In the genomic region with DNA sequence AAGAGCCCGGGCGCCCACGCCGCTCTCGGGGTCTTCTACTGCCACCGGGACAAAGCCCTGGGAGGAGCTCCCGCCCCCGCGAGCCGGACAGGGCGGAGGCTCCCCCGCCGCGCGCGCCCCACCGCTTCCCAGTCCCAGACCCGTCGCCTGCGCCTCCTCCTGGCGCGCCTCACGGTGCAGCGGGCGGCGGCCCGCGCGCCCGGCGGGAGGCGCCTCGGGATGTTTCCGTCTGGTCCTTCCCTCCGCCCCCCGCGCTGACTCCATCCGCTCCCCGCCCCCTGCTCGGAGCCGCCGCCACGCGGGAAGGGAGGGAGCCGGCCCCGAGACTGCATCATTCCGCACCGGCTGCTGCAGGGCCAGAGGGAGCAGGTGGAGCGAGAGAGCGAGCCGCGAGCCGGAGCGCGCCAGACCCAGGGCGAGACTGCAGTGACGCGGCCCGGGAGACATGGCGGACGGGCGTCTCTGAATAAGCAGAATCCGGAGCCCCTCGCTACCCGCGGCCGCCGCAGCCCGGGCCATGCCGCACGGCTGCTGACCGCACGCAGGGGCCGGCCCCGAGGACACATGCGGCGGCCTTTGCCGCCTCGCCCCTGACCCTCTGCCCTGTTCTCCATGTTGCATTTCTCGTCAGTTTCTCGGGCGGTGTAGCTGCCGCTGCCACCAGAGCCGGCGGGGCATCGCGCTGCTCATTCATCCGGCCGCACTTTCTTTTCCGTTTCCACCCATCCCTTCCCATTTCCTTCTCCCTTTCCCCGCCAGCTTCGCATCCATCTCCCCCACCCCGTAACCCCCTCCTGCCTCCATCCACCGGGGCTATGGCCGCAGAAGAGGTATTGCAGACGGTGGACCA, we compare ENCODE assay signal across 1 cellular context.
A peak's percentile ranks its signal among the peaks of the same experiment; 100 is the strongest.
TF ChIP-seq lines count a peak whose summit lies in the region.

A gene (plus strand): TSS at position 331 of the 850 bp plus-strand sequence. CDS start 485 bp downstream, at position 816.

TF ChIP-seq in K562, 482 proteins besides CTCF, POLR2A, EP300 and RAD21 (continued from another document and continues in another):
- TF ChIP-seq, protein P1, sequence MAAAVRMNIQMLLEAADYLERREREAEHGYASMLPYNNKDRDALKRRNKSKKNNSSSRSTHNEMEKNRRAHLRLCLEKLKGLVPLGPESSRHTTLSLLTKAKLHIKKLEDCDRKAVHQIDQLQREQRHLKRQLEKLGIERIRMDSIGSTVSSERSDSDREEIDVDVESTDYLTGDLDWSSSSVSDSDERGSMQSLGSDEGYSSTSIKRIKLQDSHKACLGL (CRISPR knock-in tag; IDR thresholded peaks at IDR 0.05; ENCODE audit: borderline replicate concordance, poor library complexity, severe bottlenecking) = no peak
- no peak; the same call in 1 of the 2 replicates for TF ChIP-seq ESRRA (IDR thresholded peaks at IDR 0.05; ENCODE audit: borderline replicate concordance, low read depth)
- TF ChIP-seq, protein P2, sequence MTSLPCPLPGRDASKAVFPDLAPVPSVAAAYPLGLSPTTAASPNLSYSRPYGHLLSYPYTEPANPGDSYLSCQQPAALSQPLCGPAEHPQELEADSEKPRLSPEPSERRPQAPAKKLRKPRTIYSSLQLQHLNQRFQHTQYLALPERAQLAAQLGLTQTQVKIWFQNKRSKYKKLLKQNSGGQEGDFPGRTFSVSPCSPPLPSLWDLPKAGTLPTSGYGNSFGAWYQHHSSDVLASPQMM (CRISPR knock-in tag; IDR thresholded peaks at IDR 0.05) = no peak
- no peak for TF ChIP-seq ERF (CRISPR knock-in tag; IDR thresholded peaks at IDR 0.05)
- no peak; a peak in 1 of 4 replicates for TF ChIP-seq TRIM24 (IDR thresholded peaks at IDR 0.05)
- TF ChIP-seq TCF7 (IDR thresholded peaks at IDR 0.05; ENCODE audit: borderline replicate concordance) = no peak
- TF ChIP-seq EWSR1 (IDR thresholded peaks at IDR 0.05; ENCODE audit: borderline replicate concordance, low read depth, partially characterized antibody) = no peak
- TF ChIP-seq ZNF551 (CRISPR knock-in tag; IDR thresholded peaks at IDR 0.05) = no peak
- TF ChIP-seq, protein P3, sequence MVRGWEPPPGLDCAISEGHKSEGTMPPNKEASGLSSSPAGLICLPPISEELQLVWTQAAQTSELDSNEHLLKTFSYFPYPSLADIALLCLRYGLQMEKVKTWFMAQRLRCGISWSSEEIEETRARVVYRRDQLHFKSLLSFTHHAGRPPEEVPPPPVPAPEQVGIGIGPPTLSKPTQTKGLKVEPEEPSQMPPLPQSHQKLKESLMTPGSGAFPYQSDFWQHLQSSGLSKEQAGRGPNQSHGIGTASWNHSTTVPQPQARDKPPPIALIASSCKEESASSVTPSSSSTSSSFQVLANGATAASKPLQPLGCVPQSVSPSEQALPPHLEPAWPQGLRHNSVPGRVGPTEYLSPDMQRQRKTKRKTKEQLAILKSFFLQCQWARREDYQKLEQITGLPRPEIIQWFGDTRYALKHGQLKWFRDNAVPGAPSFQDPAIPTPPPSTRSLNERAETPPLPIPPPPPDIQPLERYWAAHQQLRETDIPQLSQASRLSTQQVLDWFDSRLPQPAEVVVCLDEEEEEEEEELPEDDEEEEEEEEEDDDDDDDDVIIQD (CRISPR knock-in tag; IDR thresholded peaks at IDR 0.05) = no peak
- TF ChIP-seq ZNF316 (IDR thresholded peaks at IDR 0.05) = no peak
- no peak for TF ChIP-seq ZNF75A (CRISPR knock-in tag; IDR thresholded peaks at IDR 0.05)
- TF ChIP-seq, protein P4, sequence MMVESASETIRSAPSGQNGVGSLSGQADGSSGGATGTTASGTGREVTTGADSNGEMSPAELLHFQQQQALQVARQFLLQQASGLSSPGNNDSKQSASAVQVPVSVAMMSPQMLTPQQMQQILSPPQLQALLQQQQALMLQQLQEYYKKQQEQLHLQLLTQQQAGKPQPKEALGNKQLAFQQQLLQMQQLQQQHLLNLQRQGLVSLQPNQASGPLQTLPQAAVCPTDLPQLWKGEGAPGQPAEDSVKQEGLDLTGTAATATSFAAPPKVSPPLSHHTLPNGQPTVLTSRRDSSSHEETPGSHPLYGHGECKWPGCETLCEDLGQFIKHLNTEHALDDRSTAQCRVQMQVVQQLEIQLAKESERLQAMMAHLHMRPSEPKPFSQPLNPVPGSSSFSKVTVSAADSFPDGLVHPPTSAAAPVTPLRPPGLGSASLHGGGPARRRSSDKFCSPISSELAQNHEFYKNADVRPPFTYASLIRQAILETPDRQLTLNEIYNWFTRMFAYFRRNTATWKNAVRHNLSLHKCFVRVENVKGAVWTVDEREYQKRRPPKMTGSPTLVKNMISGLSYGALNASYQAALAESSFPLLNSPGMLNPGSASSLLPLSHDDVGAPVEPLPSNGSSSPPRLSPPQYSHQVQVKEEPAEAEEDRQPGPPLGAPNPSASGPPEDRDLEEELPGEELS (CRISPR knock-in tag; IDR thresholded peaks at IDR 0.05; ENCODE audit: borderline replicate concordance) = no peak; the same call in 1 of the 2 replicates
- TF ChIP-seq ZNF224 (CRISPR knock-in tag; IDR thresholded peaks at IDR 0.05) = no peak
- TF ChIP-seq, protein P5, sequence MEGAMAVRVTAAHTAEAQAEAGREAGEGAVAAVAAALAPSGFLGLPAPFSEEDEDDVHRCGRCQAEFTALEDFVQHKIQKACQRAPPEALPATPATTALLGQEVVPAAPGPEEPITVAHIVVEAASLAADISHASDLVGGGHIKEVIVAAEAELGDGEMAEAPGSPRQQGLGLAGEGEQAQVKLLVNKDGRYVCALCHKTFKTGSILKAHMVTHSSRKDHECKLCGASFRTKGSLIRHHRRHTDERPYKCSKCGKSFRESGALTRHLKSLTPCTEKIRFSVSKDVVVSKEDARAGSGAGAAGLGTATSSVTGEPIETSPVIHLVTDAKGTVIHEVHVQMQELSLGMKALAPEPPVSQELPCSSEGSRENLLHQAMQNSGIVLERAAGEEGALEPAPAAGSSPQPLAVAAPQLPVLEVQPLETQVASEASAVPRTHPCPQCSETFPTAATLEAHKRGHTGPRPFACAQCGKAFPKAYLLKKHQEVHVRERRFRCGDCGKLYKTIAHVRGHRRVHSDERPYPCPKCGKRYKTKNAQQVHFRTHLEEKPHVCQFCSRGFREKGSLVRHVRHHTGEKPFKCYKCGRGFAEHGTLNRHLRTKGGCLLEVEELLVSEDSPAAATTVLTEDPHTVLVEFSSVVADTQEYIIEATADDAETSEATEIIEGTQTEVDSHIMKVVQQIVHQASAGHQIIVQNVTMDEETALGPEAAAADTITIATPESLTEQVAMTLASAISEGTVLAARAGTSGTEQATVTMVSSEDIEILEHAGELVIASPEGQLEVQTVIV (CRISPR knock-in tag; IDR thresholded peaks at IDR 0.05; ENCODE audit: borderline replicate concordance) = no peak
- TF ChIP-seq MTA3 (IDR thresholded peaks at IDR 0.05; ENCODE audit: borderline replicate concordance) = no peak; the same call in 1 of the 2 replicates
- no peak for TF ChIP-seq ADNP (tag; IDR thresholded peaks at IDR 0.05)
- TF ChIP-seq PPARD (CRISPR knock-in tag; IDR thresholded peaks at IDR 0.05) = no peak
- TF ChIP-seq ZNF780A (CRISPR knock-in tag; IDR thresholded peaks at IDR 0.05) = no peak
- TF ChIP-seq KLF1 (tag; IDR thresholded peaks at IDR 0.05) = no peak; the same call in 1 of the 2 replicates
- TF ChIP-seq TARDBP (IDR thresholded peaks at IDR 0.05) = no peak; the same call in 1 of the 2 replicates
- TF ChIP-seq IFI16 (CRISPR knock-in tag; IDR thresholded peaks at IDR 0.05) = no peak
- peak; percentile 17; the same call in 1 of the 2 replicates for TF ChIP-seq LCOR (CRISPR knock-in tag; IDR thresholded peaks at IDR 0.05)
- TF ChIP-seq, protein P6, sequence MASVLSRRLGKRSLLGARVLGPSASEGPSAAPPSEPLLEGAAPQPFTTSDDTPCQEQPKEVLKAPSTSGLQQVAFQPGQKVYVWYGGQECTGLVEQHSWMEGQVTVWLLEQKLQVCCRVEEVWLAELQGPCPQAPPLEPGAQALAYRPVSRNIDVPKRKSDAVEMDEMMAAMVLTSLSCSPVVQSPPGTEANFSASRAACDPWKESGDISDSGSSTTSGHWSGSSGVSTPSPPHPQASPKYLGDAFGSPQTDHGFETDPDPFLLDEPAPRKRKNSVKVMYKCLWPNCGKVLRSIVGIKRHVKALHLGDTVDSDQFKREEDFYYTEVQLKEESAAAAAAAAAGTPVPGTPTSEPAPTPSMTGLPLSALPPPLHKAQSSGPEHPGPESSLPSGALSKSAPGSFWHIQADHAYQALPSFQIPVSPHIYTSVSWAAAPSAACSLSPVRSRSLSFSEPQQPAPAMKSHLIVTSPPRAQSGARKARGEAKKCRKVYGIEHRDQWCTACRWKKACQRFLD (CRISPR knock-in tag; IDR thresholded peaks at IDR 0.05) = no peak
- TF ChIP-seq TEAD2 (tag; IDR thresholded peaks at IDR 0.05) = no peak
- TF ChIP-seq POLR2B (IDR thresholded peaks at IDR 0.05; ENCODE audit: low read depth, partially characterized antibody) = peak; percentile 43
- TF ChIP-seq MXI1 (IDR thresholded peaks at IDR 0.05; ENCODE audit: low read depth, low read length) = no peak
- TF ChIP-seq, protein P7, sequence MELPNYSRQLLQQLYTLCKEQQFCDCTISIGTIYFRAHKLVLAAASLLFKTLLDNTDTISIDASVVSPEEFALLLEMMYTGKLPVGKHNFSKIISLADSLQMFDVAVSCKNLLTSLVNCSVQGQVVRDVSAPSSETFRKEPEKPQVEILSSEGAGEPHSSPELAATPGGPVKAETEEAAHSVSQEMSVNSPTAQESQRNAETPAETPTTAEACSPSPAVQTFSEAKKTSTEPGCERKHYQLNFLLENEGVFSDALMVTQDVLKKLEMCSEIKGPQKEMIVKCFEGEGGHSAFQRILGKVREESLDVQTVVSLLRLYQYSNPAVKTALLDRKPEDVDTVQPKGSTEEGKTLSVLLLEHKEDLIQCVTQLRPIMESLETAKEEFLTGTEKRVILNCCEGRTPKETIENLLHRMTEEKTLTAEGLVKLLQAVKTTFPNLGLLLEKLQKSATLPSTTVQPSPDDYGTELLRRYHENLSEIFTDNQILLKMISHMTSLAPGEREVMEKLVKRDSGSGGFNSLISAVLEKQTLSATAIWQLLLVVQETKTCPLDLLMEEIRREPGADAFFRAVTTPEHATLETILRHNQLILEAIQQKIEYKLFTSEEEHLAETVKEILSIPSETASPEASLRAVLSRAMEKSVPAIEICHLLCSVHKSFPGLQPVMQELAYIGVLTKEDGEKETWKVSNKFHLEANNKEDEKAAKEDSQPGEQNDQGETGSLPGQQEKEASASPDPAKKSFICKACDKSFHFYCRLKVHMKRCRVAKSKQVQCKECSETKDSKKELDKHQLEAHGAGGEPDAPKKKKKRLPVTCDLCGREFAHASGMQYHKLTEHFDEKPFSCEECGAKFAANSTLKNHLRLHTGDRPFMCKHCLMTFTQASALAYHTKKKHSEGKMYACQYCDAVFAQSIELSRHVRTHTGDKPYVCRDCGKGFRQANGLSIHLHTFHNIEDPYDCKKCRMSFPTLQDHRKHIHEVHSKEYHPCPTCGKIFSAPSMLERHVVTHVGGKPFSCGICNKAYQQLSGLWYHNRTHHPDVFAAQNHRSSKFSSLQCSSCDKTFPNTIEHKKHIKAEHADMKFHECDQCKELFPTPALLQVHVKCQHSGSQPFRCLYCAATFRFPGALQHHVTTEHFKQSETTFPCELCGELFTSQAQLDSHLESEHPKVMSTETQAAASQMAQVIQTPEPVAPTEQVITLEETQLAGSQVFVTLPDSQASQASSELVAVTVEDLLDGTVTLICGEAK (IDR thresholded peaks at IDR 0.05) = no peak; the same call in none of the 2 replicates
- TF ChIP-seq, protein P7 (CRISPR knock-in tag; IDR thresholded peaks at IDR 0.05) = no peak
- no peak for TF ChIP-seq ZNF311 (CRISPR knock-in tag; IDR thresholded peaks at IDR 0.05)
- TF ChIP-seq, protein P8, sequence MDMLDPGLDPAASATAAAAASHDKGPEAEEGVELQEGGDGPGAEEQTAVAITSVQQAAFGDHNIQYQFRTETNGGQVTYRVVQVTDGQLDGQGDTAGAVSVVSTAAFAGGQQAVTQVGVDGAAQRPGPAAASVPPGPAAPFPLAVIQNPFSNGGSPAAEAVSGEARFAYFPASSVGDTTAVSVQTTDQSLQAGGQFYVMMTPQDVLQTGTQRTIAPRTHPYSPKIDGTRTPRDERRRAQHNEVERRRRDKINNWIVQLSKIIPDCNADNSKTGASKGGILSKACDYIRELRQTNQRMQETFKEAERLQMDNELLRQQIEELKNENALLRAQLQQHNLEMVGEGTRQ (CRISPR knock-in tag; IDR thresholded peaks at IDR 0.05) = no peak
- TF ChIP-seq ZNF41 (CRISPR knock-in tag; conservative IDR thresholded peaks at IDR 0.05) = no peak
- TF ChIP-seq, protein P9, sequence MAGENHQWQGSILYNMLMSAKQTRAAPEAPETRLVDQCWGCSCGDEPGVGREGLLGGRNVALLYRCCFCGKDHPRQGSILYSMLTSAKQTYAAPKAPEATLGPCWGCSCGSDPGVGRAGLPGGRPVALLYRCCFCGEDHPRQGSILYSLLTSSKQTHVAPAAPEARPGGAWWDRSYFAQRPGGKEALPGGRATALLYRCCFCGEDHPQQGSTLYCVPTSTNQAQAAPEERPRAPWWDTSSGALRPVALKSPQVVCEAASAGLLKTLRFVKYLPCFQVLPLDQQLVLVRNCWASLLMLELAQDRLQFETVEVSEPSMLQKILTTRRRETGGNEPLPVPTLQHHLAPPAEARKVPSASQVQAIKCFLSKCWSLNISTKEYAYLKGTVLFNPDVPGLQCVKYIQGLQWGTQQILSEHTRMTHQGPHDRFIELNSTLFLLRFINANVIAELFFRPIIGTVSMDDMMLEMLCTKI (IDR thresholded peaks at IDR 0.05; ENCODE audit: partially characterized antibody) = no peak
